In genomic region chr5:180072256-180072548, GRCh38 we compare ENCODE assay signal across 1 cellular context.
TF ChIP-seq lines count a peak whose summit lies in the region.

No MANE protein-coding gene starts in this region.

TF ChIP-seq in HEK293, 187 proteins besides CTCF, POLR2A, EP300 and RAD21 (continued from another document):
- TF ChIP-seq ZNF513 (tag by site-specific recombination; IDR thresholded peaks at IDR 0.05), result 0 out of 2 replicates have a peak, but pooled peaks have one; percentile 48
- no peak for TF ChIP-seq PRDM2 (tag by site-specific recombination; IDR thresholded peaks at IDR 0.05; ENCODE audit: borderline replicate concordance)
- no peak for TF ChIP-seq ZBTB20 (tag by site-specific recombination; IDR thresholded peaks at IDR 0.05)
- 0 out of 2 replicates have a peak, but pooled peaks have one; percentile 11 for TF ChIP-seq ZNF16 (tag by site-specific recombination; IDR thresholded peaks at IDR 0.05; ENCODE audit: low read depth)
- TF ChIP-seq SETDB1 (IDR thresholded peaks at IDR 0.05; ENCODE audit: insufficient read length, low read length), result peak; percentile 73
- TF ChIP-seq ZNF366 (tag by site-specific recombination; conservative IDR thresholded peaks at IDR 0.05), result no peak
- TF ChIP-seq ZNF449 (tag by site-specific recombination; IDR thresholded peaks at IDR 0.05), result peak; percentile 82; the same call in 1 of the 2 replicates
- TF ChIP-seq ZSCAN18 (tag by site-specific recombination; IDR thresholded peaks at IDR 0.05), result 0 out of 2 replicates have a peak, but pooled peaks have one; percentile 10
